ENCODE assay signal across 21 cellular contexts in genomic region chr5:127111112-127111511, GRCh38. TPM values are rescaled to one million over a fixed set of nuclear protein-coding genes. Genes with fewer than 3 reads are reported as not detected.
A peak's percentile ranks its signal among the peaks of the same experiment; 100 is the strongest.
DNase-seq lines count a peak whose midpoint lies in the region; ATAC-seq and TF ChIP-seq lines count a peak whose summit lies in the region.
"Had no signal": no experiment of that assay in that cellular context is flagged by ENCODE, and none has a peak within 500 bp of the region (broad histone marks: within the 10 kb centered on the region; RNA-seq: fewer than 3 reads in every experiment).

No MANE protein-coding gene starts in this region.

- ATAC-seq in HG02884 (IDR thresholded peaks at IDR 0.05; ENCODE audit: unreplicated experiment) = peak; percentile 93
- peak; percentile 57 for ATAC-seq in HG03571 (IDR thresholded peaks at IDR 0.05; ENCODE audit: unreplicated experiment)
- ATAC-seq in heart right ventricle = no peak
- ATAC-seq: activated T-cell treated with anti-CD3 and anti-CD28 coated beads, Interleukin-2, amount 50 U/mL, for 4 hours; heart left ventricle; stimulated activated naive CD8-positive, alpha-beta T cell treated with anti-CD3 and anti-CD28 coated beads, Interleukin-15, Interleukin-2, amounts not matched to agents 100 U/mL and 50 U/mL, for 24 hours had no signal

- TF ChIP-seq CTCF in MCF 10A (IDR thresholded peaks at IDR 0.05; ENCODE audit: unreplicated experiment) (no peak), breast epithelium (IDR thresholded peaks at IDR 0.05) (no peak), heart right ventricle (IDR thresholded peaks at IDR 0.05) (no peak)

- H3K4me1 ChIP-seq in breast epithelium (no peaks in the 10 kb centered on the region), heart right ventricle (no peaks in the 10 kb centered on the region)
- H3K4me1 ChIP-seq: heart left ventricle, Peyer's patch had no signal

- H3K27ac ChIP-seq in breast epithelium (no peak overlapping the region), heart right ventricle (no peak overlapping the region)
- H3K27ac ChIP-seq: BLaER1 treated with 17β-estradiol and CSF1 and Interleukin-3, amounts not matched to agents 10 nM and 100 nM; heart left ventricle; Peyer's patch had no signal

- H3K27ac Mint-ChIP-seq in MCF 10A (ENCODE audit: low read depth, unreplicated experiment) = peak overlapping the region; percentile 96
- H3K27ac Mint-ChIP-seq: activated naive CD8-positive, alpha-beta T cell treated with anti-CD3 and anti-CD28 coated beads for 36 hours; type B pancreatic cell had no signal

- peaks cover 7% of the 10 kb centered on the region for H3K36me3 Mint-ChIP-seq in MCF 10A (ENCODE audit: insufficient read depth, unreplicated experiment)
- H3K36me3 Mint-ChIP-seq: activated naive CD8-positive, alpha-beta T cell treated with anti-CD3 and anti-CD28 coated beads for 36 hours; type B pancreatic cell had no signal

- CTCF ChIA-PET in MCF 10A (lab: Yijun Ruan, JAX) = no interaction called here

- H3K4me3 Mint-ChIP-seq in MCF 10A (ENCODE audit: unreplicated experiment) = no peak overlapping the region
- H3K4me3 Mint-ChIP-seq: activated naive CD8-positive, alpha-beta T cell treated with anti-CD3 and anti-CD28 coated beads for 36 hours; activated T-cell treated with anti-CD3 and anti-CD28 coated beads, Interleukin-2, amount 50 U/mL, for 4 hours; neural crest cell; type B pancreatic cell had no signal

- H3K27me3 Mint-ChIP-seq in MCF 10A (ENCODE audit: insufficient read depth, unreplicated experiment) = no peaks in the 10 kb centered on the region

- DNase-seq in MCF 10A (ENCODE audit: unreplicated experiment) (no peak), breast epithelium (ENCODE audit: low spot score in 2 of 2) (no peak), NCI-H1048 (lab: John Stamatoyannopoulos, UW) (no peak), heart right ventricle (no peak), ACHN (no peak), NCI-H2171 treated with DMSO at 0.1 percent for 48 hours (lab: John Stamatoyannopoulos, UW) (no peak)
- DNase-seq: activated naive CD8-positive, alpha-beta T cell treated with anti-CD3 and anti-CD28 coated beads for 36 hours; activated T-cell treated with anti-CD3 and anti-CD28 coated beads, Interleukin-2, amount 50 U/mL, for 4 hours; DMS 273 treated with DMSO at 0.1 percent for 48 hours; heart left ventricle; islet precursor cell; NCI-H1092; NCI-H526; Peyer's patch; stimulated activated CD4-positive, alpha-beta T cell treated with anti-CD3 and anti-CD28 coated beads, Interleukin-12 subunit alpha, Interleukin-12 subunit beta, amount 100 ng/mL, for 4 hours; stimulated activated naive CD8-positive, alpha-beta T cell treated with anti-CD3 and anti-CD28 coated beads, Interleukin-15, Interleukin-2, amounts not matched to agents 100 U/mL and 50 U/mL, for 24 hours had no signal

- no TSS peak for BruUV-seq in MCF 10A (replicated peaks; lab: Mats Ljungman, UMichigan)

- peaks cover 28% of the 10 kb centered on the region for H3K9me3 Mint-ChIP-seq in MCF 10A (ENCODE audit: unreplicated experiment)
- H3K9me3 Mint-ChIP-seq: type B pancreatic cell had no signal

- in situ Hi-C loops in ACHN (cut with HindIII; ENCODE audit: low pct_ligation_motif_present, low pct_unique_long_range_greater_than_20kb, low sequenced_read_pairs) = no loop called here

- 72% methylated on average over 2 of the region's 2 CpGs for WGBS in heart right ventricle, 2 donors

- H3K4me3 ChIP-seq in breast epithelium = no peak overlapping the region
- H3K4me3 ChIP-seq in heart right ventricle = no peak overlapping the region
- H3K4me3 ChIP-seq: BLaER1 treated with 17β-estradiol and CSF1 and Interleukin-3, amounts not matched to agents 10 nM and 100 nM; heart left ventricle; Peyer's patch had no signal

- H3K36me3 ChIP-seq in breast epithelium (no peaks in the 10 kb centered on the region), heart right ventricle (no peaks in the 10 kb centered on the region)
- H3K36me3 ChIP-seq: BLaER1 treated with 17β-estradiol and CSF1 and Interleukin-3, amounts not matched to agents 10 nM and 100 nM; heart left ventricle; Peyer's patch had no signal

- peaks cover 10% of the 10 kb centered on the region for H3K4me1 Mint-ChIP-seq in MCF 10A (ENCODE audit: insufficient read depth, unreplicated experiment)
- H3K4me1 Mint-ChIP-seq: activated naive CD8-positive, alpha-beta T cell treated with anti-CD3 and anti-CD28 coated beads for 36 hours; neural crest cell had no signal

- no peaks in the 10 kb centered on the region for H3K27me3 ChIP-seq in breast epithelium
- no peaks in the 10 kb centered on the region for H3K27me3 ChIP-seq in heart right ventricle
- H3K27me3 ChIP-seq: BLaER1 treated with 17β-estradiol and CSF1 and Interleukin-3, amounts not matched to agents 10 nM and 100 nM; heart left ventricle; Peyer's patch had no signal

- H3K9me3 ChIP-seq in breast epithelium (peaks cover 0 to 4% of the 10 kb centered on the region in 2 donors), heart right ventricle (peaks cover 0 to 7% (median 0%) of the 10 kb centered on the region in 11 donors)
- H3K9me3 ChIP-seq: Peyer's patch had no signal

- TF ChIP-seq POLR2A in breast epithelium (IDR thresholded peaks at IDR 0.05) = no peak

- intact Hi-C loops in MCF 10A (cut with micrococcal nuclease) = no loop called here
- intact Hi-C loops in breast epithelium (cut with DNase I; ENCODE audit: low total_unique reads) = no loop called here
- intact Hi-C loops in heart right ventricle (cut with DNase I) = no loop called here

- POLR2A ChIA-PET in MCF 10A (lab: Yijun Ruan, JAX) = interaction anchor here (1.0 kb wide), 1 partner anchor 24 kb away, joined by 3 read pairs; no protein-coding TSS in a partner anchor

RNA-seq across cellular contexts. Expression of gene C5orf63, which starts 37.8 kb away (rescaled TPM):
- total RNA-seq in MCF 10A (2022) = 10.8 and 11.1 TPM in 2 replicates
- total RNA-seq in breast epithelium = 1 to 10 TPM; 2.4 to 5.6 (median 4.0) TPM
- 10 to 100 TPM in 9 of 10 donors, 1 to 10 TPM in 1; 9.7 to 18.3 (median 12.9) TPM for total RNA-seq in heart right ventricle
- 1 to 10 TPM; 5.4 to 6.9 TPM for polyA plus RNA-seq in heart right ventricle

Comparison
In these comparisons a context has a peak if more than half of its experiments do, and no peak if none do; other contexts are left out.
1. ATAC-seq: peak in HG02884 (single experiment) and HG03571 (single experiment); none in heart right ventricle (0 of 8).